ENCODE assay signal across 15 cellular contexts in genomic region chr7:28107960-28108359, GRCh38.
A peak's percentile ranks its signal among the peaks of the same experiment; 100 is the strongest.
DNase-seq lines count a peak whose midpoint lies in the region; ATAC-seq and TF ChIP-seq lines count a peak whose summit lies in the region.
"Had no signal": no experiment of that assay in that cellular context is flagged by ENCODE, and none has a peak within 500 bp of the region (broad histone marks: within the 10 kb centered on the region; RNA-seq: fewer than 3 reads in every experiment).

No MANE protein-coding gene starts in this region.

- H3K36me3 Mint-ChIP-seq in memory B cell (peaks cover 15% of the 10 kb centered on the region), neural progenitor cell (no peaks in the 10 kb centered on the region), immature natural killer cell (no peaks in the 10 kb centered on the region)

- H3K27ac Mint-ChIP-seq in memory B cell (peak overlapping the region; percentile 81), neural progenitor cell (no peak overlapping the region), immature natural killer cell (peak overlapping the region in 3 of 6 donors; percentile 1 to 62 (median 11))
- H3K27ac Mint-ChIP-seq: activated B cell treated with CpG ODN at 0.5 μM for 24 hours; activated naive CD4-positive, alpha-beta T cell treated with anti-CD3 and anti-CD28 coated beads, Interleukin-2, amount 50 U/mL, for 72 hours; GM23338 had no signal

- H3K27me3 ChIP-seq in ACC112 (ENCODE audit: insufficient read depth, low read length) (no peaks in the 10 kb centered on the region), smooth muscle cell (ENCODE audit: low read depth) (no peaks in the 10 kb centered on the region), neural progenitor cell (no peaks in the 10 kb centered on the region)

- H3K4me3 ChIP-seq in ACC112 (ENCODE audit: low read depth, low read length) (no peak overlapping the region; the same call in 1 of the 2 replicates), cardiac fibroblast (replicated peaks in 1 of 2; ENCODE audit: low read depth in 2 of 2, low read length in 2 of 2) (no peak overlapping the region), smooth muscle cell (no peak overlapping the region), neural progenitor cell (no peak overlapping the region)
- H3K4me3 ChIP-seq: GM23338, lung had no signal

- H3K9ac ChIP-seq in smooth muscle cell (ENCODE audit: low read depth) = no peak overlapping the region
- no peak overlapping the region for H3K9ac ChIP-seq in neural progenitor cell

- no peak for ATAC-seq in memory B cell (ENCODE audit: low read depth)
- ATAC-seq: activated naive CD4-positive, alpha-beta T cell treated with anti-CD3 and anti-CD28 coated beads, Interleukin-2, amount 50 U/mL, for 72 hours; GM23338 had no signal

- no peaks in the 10 kb centered on the region for H3K9me3 ChIP-seq in smooth muscle cell (replicated peaks; ENCODE audit: low read depth)
- H3K9me3 ChIP-seq in neural progenitor cell (ENCODE audit: low read depth) = no peaks in the 10 kb centered on the region

- WGBS in smooth muscle cell (ENCODE audit: low lambda C conversion rate) = 58% methylated on average over 3 of the region's 3 CpGs

- H3K4me3 Mint-ChIP-seq in memory B cell (no peak overlapping the region), neural progenitor cell (no peak overlapping the region), immature natural killer cell (no peak overlapping the region)
- H3K4me3 Mint-ChIP-seq: activated B cell treated with CpG ODN at 0.5 μM for 24 hours, GM23338 had no signal

- H3K9me3 Mint-ChIP-seq in memory B cell (peaks cover 2% of the 10 kb centered on the region), neural progenitor cell (no peaks in the 10 kb centered on the region), immature natural killer cell (no peaks in the 10 kb centered on the region)
- H3K9me3 Mint-ChIP-seq: activated B cell treated with CpG ODN at 0.5 μM for 24 hours; activated naive CD4-positive, alpha-beta T cell treated with anti-CD3 and anti-CD28 coated beads, Interleukin-2, amount 50 U/mL, for 72 hours; GM23338 had no signal

- H4K20me1 ChIP-seq in smooth muscle cell (ENCODE audit: low read depth) (peaks cover 59% of the 10 kb centered on the region), neural progenitor cell (ENCODE audit: low read depth) (no peaks in the 10 kb centered on the region)

- H3K4me1 ChIP-seq in ACC112 (ENCODE audit: control insufficient read depth, insufficient read depth, low read length, unreplicated experiment) (peaks cover 61% of the 10 kb centered on the region), smooth muscle cell (ENCODE audit: low read depth) (peaks cover 4% of the 10 kb centered on the region), neural progenitor cell (no peaks in the 10 kb centered on the region)

- H3K4me2 ChIP-seq in smooth muscle cell = no peak overlapping the region
- H3K4me2 ChIP-seq in neural progenitor cell = no peak overlapping the region
- H3K4me2 ChIP-seq: GM23338 had no signal

- H3K27ac ChIP-seq in ACC112 (ENCODE audit: low read depth, low read length) (peak overlapping the region; percentile 79), smooth muscle cell (ENCODE audit: low read depth) (no peak overlapping the region), neural progenitor cell (no peak overlapping the region)

- H3K79me2 ChIP-seq in ACC112 (ENCODE audit: control insufficient read depth, insufficient read depth, low read length, unreplicated experiment) = peaks cover 24% of the 10 kb centered on the region
- peaks cover 28% of the 10 kb centered on the region for H3K79me2 ChIP-seq in smooth muscle cell (ENCODE audit: low read depth)
- H3K79me2 ChIP-seq in neural progenitor cell (ENCODE audit: low read depth) = no peaks in the 10 kb centered on the region

- no peak overlapping the region for H2AFZ ChIP-seq in ACC112 (ENCODE audit: low read length, unreplicated experiment)
- no peak overlapping the region for H2AFZ ChIP-seq in smooth muscle cell (ENCODE audit: low read depth)
- no peak overlapping the region for H2AFZ ChIP-seq in neural progenitor cell (replicated peaks)
- H2AFZ ChIP-seq: GM23338 had no signal

- peak; percentile 69 for DNase-seq in M059J (ENCODE audit: low read depth)
- DNase-seq in cardiac fibroblast (ENCODE audit: low read depth in 2 of 2) = peak; percentile 32 to 44
- DNase-seq in memory B cell (ENCODE audit: low spot score in 2 of 2) = no peak
- no peak for DNase-seq in NCI-H2227 (lab: John Stamatoyannopoulos, UW; ENCODE audit: unreplicated experiment)
- DNase-seq in smooth muscle cell (lab: John Stamatoyannopoulos, UW; ENCODE audit: unreplicated experiment) = no peak
- no peak for DNase-seq in neural progenitor cell (ENCODE audit: low spot score)
- no peak for DNase-seq in immature natural killer cell
- DNase-seq: activated B cell treated with CpG ODN at 0.5 μM for 24 hours; activated CD8-positive, alpha-beta memory T cell treated with anti-CD3 and anti-CD28 coated beads, Interleukin-2, amount 50 U/mL, for 48 hours; cerebellar nuclear complex; NCI-H1048 had no signal

- H3K27me3 Mint-ChIP-seq in memory B cell (no peaks in the 10 kb centered on the region), neural progenitor cell (ENCODE audit: insufficient read depth, low read depth) (peaks cover 4% of the 10 kb centered on the region), immature natural killer cell (ENCODE audit: low read depth in 3 of 3) (peaks cover 0 to 2% (median 0%) of the 10 kb centered on the region in 3 donors)
- H3K27me3 Mint-ChIP-seq: activated B cell treated with CpG ODN at 0.5 μM for 24 hours had no signal

- TF ChIP-seq CTCF in cardiac fibroblast (IDR thresholded peaks at IDR 0.05; ENCODE audit: low read depth, low read length) = no peak
- TF ChIP-seq CTCF in smooth muscle cell (IDR thresholded peaks at IDR 0.05; ENCODE audit: borderline replicate concordance, insufficient read depth, poor library complexity, severe bottlenecking) = no peak
- no peak for TF ChIP-seq CTCF in neural progenitor cell (IDR thresholded peaks at IDR 0.05)

- H3F3A ChIP-seq in smooth muscle cell (ENCODE audit: low read depth) = no peaks in the 10 kb centered on the region
- no peaks in the 10 kb centered on the region for H3F3A ChIP-seq in neural progenitor cell (ENCODE audit: low read depth)

- H3K4me1 Mint-ChIP-seq in memory B cell (peaks cover 35% of the 10 kb centered on the region), neural progenitor cell (no peaks in the 10 kb centered on the region), immature natural killer cell (peaks cover 72 to 91% of the 10 kb centered on the region in 2 donors)

- H3K36me3 ChIP-seq in ACC112 (ENCODE audit: insufficient read depth, low read length) (no peaks in the 10 kb centered on the region), smooth muscle cell (ENCODE audit: low read depth) (no peaks in the 10 kb centered on the region), neural progenitor cell (no peaks in the 10 kb centered on the region)

Comparison
In these comparisons a context has a peak if more than half of its experiments do, and no peak if none do; other contexts are left out.
1. DNase-seq: peak in M059J (single experiment) and cardiac fibroblast (2 of 2); none in memory B cell (0 of 2), NCI-H2227 (single experiment), smooth muscle cell (single experiment), neural progenitor cell (single experiment) and immature natural killer cell (0 of 3).